ENCODE assay signal across 8 cellular contexts in the genomic region with DNA sequence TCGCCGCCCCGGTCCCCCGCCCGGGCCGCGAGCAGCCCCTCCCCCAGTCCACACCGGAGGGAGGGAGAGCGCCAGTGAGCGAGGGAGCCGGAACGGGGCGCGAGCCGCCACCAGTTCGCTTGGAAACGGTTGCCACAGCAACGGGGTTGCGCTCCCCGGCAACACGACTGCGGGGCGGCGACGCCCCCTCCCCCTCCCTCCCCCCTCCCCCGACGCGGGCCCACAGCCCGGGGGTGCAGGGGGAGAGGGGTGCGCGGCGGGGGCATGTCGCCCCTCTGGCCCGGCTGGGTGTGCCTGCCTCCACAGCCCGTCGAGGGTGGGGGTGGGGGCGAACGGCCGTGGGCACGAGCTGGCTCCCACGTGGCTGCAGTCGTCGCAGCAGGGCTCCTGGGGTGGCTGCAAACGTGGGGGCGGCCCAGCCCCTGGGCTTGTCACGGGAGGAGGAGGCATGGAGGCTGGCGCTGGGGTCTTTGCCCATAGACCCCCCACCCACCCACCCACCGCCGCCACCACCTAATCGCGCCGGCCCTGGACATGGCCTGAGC. TPM values are rescaled to one million over a fixed set of nuclear protein-coding genes. Genes with fewer than 3 reads are reported as not detected.
DNase-seq lines count a peak whose midpoint lies in the region; ATAC-seq and TF ChIP-seq lines count a peak whose summit lies in the region.

No MANE protein-coding gene starts in this region.

- DNase-seq in D341Med (ENCODE audit: low spot score) (peak; percentile 86), HT1080 (ENCODE audit: low read depth) (peak; percentile 61), heart right ventricle (no peak), prostate gland (ENCODE audit: low spot score) (no peak), NCI-H1048 (lab: John Stamatoyannopoulos, UW) (no peak)
- DNase-seq in activated naive CD4-positive, alpha-beta T cell treated with anti-CD3 and anti-CD28 coated beads, Interleukin-2, amount 50 U/mL, for 72 hours (ENCODE audit: low spot score in 2 of 2): peak in 1 of 2 donors; percentile 67

- peaks cover 0 to 47% (median 2%) of the 10 kb centered on the region in 7 donors for H3K27me3 ChIP-seq in heart right ventricle
- no peaks in the 10 kb centered on the region for H3K27me3 ChIP-seq in prostate gland (replicated peaks; ENCODE audit: insufficient read depth)

- peak overlapping the region in 4 of 10 donors; percentile 25 to 68 (median 54) for H3K27ac ChIP-seq in heart right ventricle
- peak overlapping the region; percentile 36 to 41 for H3K27ac ChIP-seq in prostate gland

- WGBS in heart right ventricle, 2 donors: 0 to 1% methylated on average over 34 to 48 of the region's 52 CpGs
- 2% methylated on average over 20 of the region's 52 CpGs for WGBS in prostate gland

- ATAC-seq in GM21367 (IDR thresholded peaks at IDR 0.05; ENCODE audit: unreplicated experiment): peak; percentile 25
- ATAC-seq in activated naive CD4-positive, alpha-beta T cell treated with anti-CD3 and anti-CD28 coated beads, Interleukin-2, amount 50 U/mL, for 72 hours: peak; percentile 21 to 45
- peak in 5 of 8 donors; percentile 4 to 23 (median 7) for ATAC-seq in heart right ventricle

- H3K36me3 ChIP-seq in heart right ventricle (peaks cover 0 to 11% (median 0%) of the 10 kb centered on the region in 9 donors), prostate gland (no peaks in the 10 kb centered on the region)

- TF ChIP-seq CTCF in heart right ventricle (IDR thresholded peaks at IDR 0.05) (no peak), prostate gland (IDR thresholded peaks at IDR 0.05) (no peak)

- H3K4me3 ChIP-seq in heart right ventricle (peak overlapping the region; percentile 50 to 74 (median 61)), prostate gland (peak overlapping the region; percentile 52 to 64)

- H3K36me3 Mint-ChIP-seq in activated naive CD4-positive, alpha-beta T cell treated with anti-CD3 and anti-CD28 coated beads, Interleukin-2, amount 50 U/mL, for 72 hours: no peaks in the 10 kb centered on the region

- H3K4me1 ChIP-seq in heart right ventricle: peaks cover 13 to 36% (median 25%) of the 10 kb centered on the region in 9 donors
- H3K4me1 ChIP-seq in prostate gland (replicated peaks): peaks cover 4% of the 10 kb centered on the region

- H3K9me3 ChIP-seq in heart right ventricle (no peaks in the 10 kb centered on the region), prostate gland (no peaks in the 10 kb centered on the region)

- no peak overlapping the region for H3K27ac Mint-ChIP-seq in activated naive CD4-positive, alpha-beta T cell treated with anti-CD3 and anti-CD28 coated beads, Interleukin-2, amount 50 U/mL, for 72 hours

- H3K9me3 Mint-ChIP-seq in activated naive CD4-positive, alpha-beta T cell treated with anti-CD3 and anti-CD28 coated beads, Interleukin-2, amount 50 U/mL, for 72 hours: no peaks in the 10 kb centered on the region

- intact Hi-C loops in heart right ventricle (cut with DNase I): loop anchor here in 1 of 10 donors (2.0 kb wide), 1 partner anchor 14 kb away; no protein-coding TSS in a partner anchor
- intact Hi-C loops in prostate gland (cut with DNase I): no loop called here

- TF ChIP-seq POLR2A in Raji (IDR thresholded peaks at IDR 0.05; ENCODE audit: insufficient read depth, low read depth, low read length): 0 out of 2 replicates have a peak, but pooled peaks have one; percentile 9
- no peak for TF ChIP-seq POLR2A in prostate gland (IDR thresholded peaks at IDR 0.05)

RNA-seq across cellular contexts. Expression of a gene that starts 0.5 kb away (rescaled TPM):
- 34.3 and 43.4 TPM in 2 replicates for total RNA-seq in HT1080 (2014; rRNA removed; shearing (Covaris generic))
- polyA plus RNA-seq in HT1080 (2015; cell fraction: cytosol; rRNA removed): 60.4 and 69.9 TPM in 2 replicates
- polyA plus RNA-seq in HT1080 (2015; cell fraction: nucleus; rRNA removed): 19.8 and 26.3 TPM in 2 replicates
- 10 to 100 TPM in 1 of 2 donors, 1 to 10 TPM in 1; 4.1 to 11.4 TPM for total RNA-seq in activated naive CD4-positive, alpha-beta T cell treated with anti-CD3 and anti-CD28 coated beads, Interleukin-2, amount 50 U/mL, for 72 hours
- 1 to 10 TPM in 9 of 10 donors, under 1 TPM in 1; 0.97 to 2.9 (median 1.9) TPM for total RNA-seq in heart right ventricle
- 1 to 10 TPM; 1.8 to 2.7 TPM for polyA plus RNA-seq in heart right ventricle
- total RNA-seq in prostate gland: 10 to 100 TPM in 1 of 2 donors, 1 to 10 TPM in 1; 8.7 to 11.0 TPM

RNA-seq across cellular contexts. Expression of a gene that starts 20.7 kb away (rescaled TPM):
- total RNA-seq in HT1080 (2014; rRNA removed; shearing (Covaris generic)): 42.3 and 46.2 TPM in 2 replicates
- 39.5 and 45.7 TPM in 2 replicates for polyA plus RNA-seq in HT1080 (2015; cell fraction: cytosol; rRNA removed)
- 23.2 and 24.1 TPM in 2 replicates for polyA plus RNA-seq in HT1080 (2015; cell fraction: nucleus; rRNA removed)
- total RNA-seq in activated naive CD4-positive, alpha-beta T cell treated with anti-CD3 and anti-CD28 coated beads, Interleukin-2, amount 50 U/mL, for 72 hours: 100 to 1,000 TPM; 104 to 125 TPM
- total RNA-seq in heart right ventricle (10 to 100 TPM; 11.8 to 21.2 (median 15.2) TPM), prostate gland (10 to 100 TPM; 28.6 to 32.4 TPM)
- 10 to 100 TPM in 1 of 2 donors, 1 to 10 TPM in 1; 6.7 to 22.9 TPM for polyA plus RNA-seq in heart right ventricle

RNA-seq across cellular contexts. Expression of a gene that starts 26.3 kb away (rescaled TPM):
- 108 and 118 TPM in 2 replicates for total RNA-seq in HT1080 (2014; rRNA removed; shearing (Covaris generic))
- polyA plus RNA-seq in HT1080 (2015; cell fraction: cytosol; rRNA removed): 21.5 and 31.0 TPM in 2 replicates
- polyA plus RNA-seq in HT1080 (2015; cell fraction: nucleus; rRNA removed): 478 and 488 TPM in 2 replicates
- 10 to 100 TPM in 1 of 2 donors, 1 to 10 TPM in 1; 5.5 to 20.2 TPM for total RNA-seq in activated naive CD4-positive, alpha-beta T cell treated with anti-CD3 and anti-CD28 coated beads, Interleukin-2, amount 50 U/mL, for 72 hours
- 10 to 100 TPM; 13.1 to 52.9 (median 19.1) TPM for total RNA-seq in heart right ventricle
- 10 to 100 TPM; 19.2 to 31.5 TPM for polyA plus RNA-seq in heart right ventricle
- 10 to 100 TPM; 33.1 to 65.1 TPM for total RNA-seq in prostate gland

RNA-seq across cellular contexts. Expression of a gene that starts 37.8 kb away (rescaled TPM):
- 8.5 and 15.2 TPM in 2 replicates for total RNA-seq in HT1080 (2014; rRNA removed; shearing (Covaris generic))
- 4.7 and 7.3 TPM in 2 replicates for polyA plus RNA-seq in HT1080 (2015; cell fraction: cytosol; rRNA removed)
- polyA plus RNA-seq in HT1080 (2015; cell fraction: nucleus; rRNA removed): 3.4 TPM in 2 replicates
- total RNA-seq in activated naive CD4-positive, alpha-beta T cell treated with anti-CD3 and anti-CD28 coated beads, Interleukin-2, amount 50 U/mL, for 72 hours: 1 to 10 TPM; 2.2 to 9.8 TPM
- total RNA-seq in heart right ventricle (under 1 TPM in 1 of 10 donors, not detected in 9; 0.25 TPM), prostate gland (1 to 10 TPM in 1 of 2 donors, under 1 TPM in 1; 0.74 to 2.6 TPM)
- under 1 TPM; 0.28 to 0.37 TPM for polyA plus RNA-seq in heart right ventricle

RNA-seq across cellular contexts. Expression of a gene that starts 46.7 kb away (rescaled TPM):
- total RNA-seq in HT1080 (2014; rRNA removed; shearing (Covaris generic)): not detected in 2 replicates
- polyA plus RNA-seq in HT1080 (2015; cell fraction: cytosol; rRNA removed): not detected in 2 replicates
- polyA plus RNA-seq in HT1080 (2015; cell fraction: nucleus; rRNA removed): not detected in 2 replicates
- total RNA-seq in activated naive CD4-positive, alpha-beta T cell treated with anti-CD3 and anti-CD28 coated beads, Interleukin-2, amount 50 U/mL, for 72 hours: not detected
- not detected for total RNA-seq in heart right ventricle
- not detected for polyA plus RNA-seq in heart right ventricle
- not detected for total RNA-seq in prostate gland

Comparison
In these comparisons a context has a peak if more than half of its experiments do, and no peak if none do; other contexts are left out.
1. DNase-seq: peak in D341Med (single experiment) and HT1080 (single experiment); none in heart right ventricle (0 of 2), prostate gland (single experiment) and NCI-H1048 (single experiment).
2. Peak in every context shown above with its lines, with median percentiles within 50 percentile points of each other: ATAC-seq.